Comparison of ENCODE assay signal across 34 cellular contexts in the genomic region with DNA sequence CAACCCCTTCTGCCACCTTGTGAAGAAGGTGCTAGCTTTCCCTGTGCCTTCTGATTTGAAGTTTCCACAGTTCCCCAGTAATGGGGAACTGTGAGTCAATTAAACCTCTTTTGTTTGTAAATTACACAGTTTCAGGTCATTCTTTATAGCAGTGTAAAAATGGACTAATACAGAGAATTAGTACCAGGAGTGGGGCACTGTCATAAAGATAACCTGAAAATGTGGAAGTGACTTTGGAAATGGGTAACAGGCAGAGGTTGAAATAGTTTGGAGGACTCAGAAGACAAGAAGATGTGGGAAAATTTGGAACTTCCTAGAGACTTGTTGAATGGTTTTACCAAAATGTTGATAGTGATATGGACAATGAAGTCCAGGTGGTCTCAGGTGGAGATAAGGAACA.
"Had no signal": no experiment of that assay in that cellular context is flagged by ENCODE, and none has a peak within 500 bp of the region (broad histone marks: within the 10 kb centered on the region; RNA-seq: fewer than 3 reads in every experiment).

No MANE protein-coding gene starts in this region.

- H3K27ac ChIP-seq: adrenal gland, ascending aorta, body of pancreas, brain microvascular endothelial cell, breast epithelium, cardiac muscle cell had no signal

- DNase-seq: activated effector memory CD4-positive, alpha-beta T cell treated with anti-CD3 and anti-CD28 coated beads, Interleukin-2, amount 50 U/mL, for 16 hours; activated effector memory CD4-positive, alpha-beta T cell treated with Interleukin-2 at 50 U/mL for 16 hours; activated gamma-delta T cell; activated gamma-delta T cell treated with Interleukin-2 at 50 U/mL for 16 hours; activated naive CD4-positive, alpha-beta T cell; activated naive CD4-positive, alpha-beta T cell treated with anti-CD3 and anti-CD28 coated beads for 36 hours; activated naive CD4-positive, alpha-beta T cell treated with anti-CD3 and anti-CD28 coated beads, Interleukin-2, amount 10 ng/mL, durations not matched to agents 7 days and 5 days; activated naive CD4-positive, alpha-beta T cell treated with anti-CD3 and anti-CD28 coated beads, Interleukin-2, amount 50 U/mL, for 16 hours; activated naive CD4-positive, alpha-beta T cell treated with Interleukin-2 at 50 U/mL for 16 hours; activated naive CD8-positive, alpha-beta T cell treated with anti-CD3 and anti-CD28 coated beads for 36 hours; activated naive CD8-positive, alpha-beta T cell treated with anti-CD3 and anti-CD28 coated beads, Interleukin-2, amount 10 ng/mL, durations not matched to agents 7 days and 5 days; activated naive CD8-positive, alpha-beta T cell treated with anti-CD3 and anti-CD28 coated beads, Interleukin-2, amount 50 U/mL, for 24 hours; activated T-cell treated with anti-CD3 and anti-CD28 coated beads, Interleukin-2, amount 50 U/mL, for 1 hour; activated T-cell treated with anti-CD3 and anti-CD28 coated beads, Interleukin-2, amount 50 U/mL, for 24 hours; activated T-cell treated with anti-CD3 and anti-CD28 coated beads, Interleukin-2, amount 50 U/mL, for 4 hours; activated T-cell treated with anti-CD3 and anti-CD28 coated beads, Interleukin-2, amount 50 U/mL, for 48 hours; activated T-cell treated with anti-CD3 and anti-CD28 coated beads, Interleukin-2, amount 50 U/mL, for 72 hours; adrenal gland; amniotic stem cell; amygdala; anterior cingulate cortex; aorta; body of pancreas; brain microvascular endothelial cell; caudate nucleus; central memory CD4-positive, alpha-beta T cell; cerebellar nuclear complex had no signal

- H3K4me1 ChIP-seq: adrenal gland, ascending aorta, body of pancreas, breast epithelium had no signal

- FAIRE-seq: astrocyte, bronchial epithelial cell had no signal

- H3K4me3 ChIP-seq: adrenal gland, ascending aorta, body of pancreas, breast epithelium, cardiac muscle cell had no signal

- H3K36me3 ChIP-seq: adrenal gland, ascending aorta, brain microvascular endothelial cell, breast epithelium, cardiac muscle cell had no signal

- H3K27me3 ChIP-seq: adrenal gland, ascending aorta, body of pancreas, brain microvascular endothelial cell, breast epithelium, cardiac muscle cell had no signal

- H3K9me3 ChIP-seq: adrenal gland, ascending aorta, body of pancreas, breast epithelium had no signal

- ATAC-seq: activated naive CD4-positive, alpha-beta T cell treated with anti-CD3 and anti-CD28 coated beads, Interleukin-2, amount 50 U/mL, for 72 hours; activated naive CD8-positive, alpha-beta T cell treated with anti-CD3 and anti-CD28 coated beads, Interleukin-2, amount 50 U/mL, for 24 hours; activated T-cell treated with anti-CD3 and anti-CD28 coated beads, Interleukin-2, amount 50 U/mL, for 4 hours; activated T-cell treated with anti-CD3 and anti-CD28 coated beads, Interleukin-2, amount 50 U/mL, for 72 hours; activated T-helper 17 cell treated with anti-CD3 and anti-CD28 coated beads, Interleukin-2, amount 50 U/mL, for 72 hours; body of pancreas had no signal
